In the genomic region with DNA sequence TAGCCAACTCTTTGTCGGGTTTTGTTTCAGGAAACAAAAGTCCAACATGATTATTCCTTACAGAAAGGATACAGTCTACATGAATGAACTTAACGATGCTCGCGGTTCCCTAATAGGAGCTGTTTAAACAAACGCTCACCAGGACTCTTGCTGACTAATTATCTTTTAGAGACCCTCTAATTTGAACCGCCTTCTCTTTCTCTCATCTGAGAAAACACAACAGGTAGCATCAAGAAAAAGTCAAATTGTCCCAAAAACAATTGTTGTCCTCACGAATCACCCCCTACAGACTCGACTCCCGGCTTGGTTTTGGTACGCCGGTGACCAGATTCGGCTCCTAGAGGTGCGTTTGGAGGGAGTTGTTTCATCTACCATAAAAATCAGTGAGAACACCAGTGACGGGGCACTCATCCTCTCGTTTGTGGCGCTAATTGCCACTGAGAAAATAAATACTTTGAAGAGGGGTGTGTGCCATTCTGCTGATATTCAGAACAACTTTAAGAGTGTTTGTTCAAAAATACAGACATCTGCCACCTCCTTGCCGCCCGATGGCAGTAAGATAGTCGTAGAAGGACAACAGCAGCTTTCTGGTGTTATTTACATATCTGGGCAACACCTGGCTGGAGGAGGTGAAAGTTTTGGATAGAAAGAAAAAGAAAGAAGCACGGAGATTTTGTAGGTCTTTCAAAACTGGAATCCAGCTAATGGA, we compare ENCODE assay signal across 1 cellular context.
TF ChIP-seq lines count a peak whose summit lies in the region.

No MANE protein-coding gene starts in this region.

TF ChIP-seq in H1, 55 proteins besides CTCF, POLR2A, EP300 and RAD21 (continued from another document):
- TF ChIP-seq, protein P1, sequence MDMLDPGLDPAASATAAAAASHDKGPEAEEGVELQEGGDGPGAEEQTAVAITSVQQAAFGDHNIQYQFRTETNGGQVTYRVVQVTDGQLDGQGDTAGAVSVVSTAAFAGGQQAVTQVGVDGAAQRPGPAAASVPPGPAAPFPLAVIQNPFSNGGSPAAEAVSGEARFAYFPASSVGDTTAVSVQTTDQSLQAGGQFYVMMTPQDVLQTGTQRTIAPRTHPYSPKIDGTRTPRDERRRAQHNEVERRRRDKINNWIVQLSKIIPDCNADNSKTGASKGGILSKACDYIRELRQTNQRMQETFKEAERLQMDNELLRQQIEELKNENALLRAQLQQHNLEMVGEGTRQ (IDR thresholded peaks at IDR 0.05; ENCODE audit: low read length) = no peak
- no peak for TF ChIP-seq TAF1 (IDR thresholded peaks at IDR 0.05; ENCODE audit: low read depth, low read length)
- TF ChIP-seq ZNF274 (IDR thresholded peaks at IDR 0.05; ENCODE audit: borderline replicate concordance, extremely low read depth, low read length) = no peak
- peak; percentile 91 for TF ChIP-seq RNF2 (IDR thresholded peaks at IDR 0.05; ENCODE audit: borderline replicate concordance, low read depth, low read length, missing control alignments, poor library complexity, severe bottlenecking)
- no peak for TF ChIP-seq YY1 (IDR thresholded peaks at IDR 0.05; ENCODE audit: low read depth, low read length)
- no peak for TF ChIP-seq EGR1 (IDR thresholded peaks at IDR 0.05; ENCODE audit: borderline replicate concordance, low read depth, low read length)
- peak; percentile 68; the same call in 1 of the 2 replicates for TF ChIP-seq SUZ12 (IDR thresholded peaks at IDR 0.05; ENCODE audit: low read length)
- no peak for TF ChIP-seq TEAD4 (IDR thresholded peaks at IDR 0.05; ENCODE audit: low read depth, low read length)
- no peak for TF ChIP-seq BACH1 (IDR thresholded peaks at IDR 0.05; ENCODE audit: low read length)
- TF ChIP-seq BCL11A (IDR thresholded peaks at IDR 0.05; ENCODE audit: low read depth in 2 of 2, low read length in 2 of 2) = no peak
- no peak for TF ChIP-seq GTF2F1 (IDR thresholded peaks at IDR 0.05; ENCODE audit: borderline replicate concordance, low read depth, low read length)
- TF ChIP-seq BRCA1 (IDR thresholded peaks at IDR 0.05; ENCODE audit: low read depth, low read length) = no peak
- peak; percentile 95 for TF ChIP-seq EZH2 (IDR thresholded peaks at IDR 0.05; ENCODE audit: low read depth, low read length, severe bottlenecking)
- TF ChIP-seq SIN3A (conservative IDR thresholded peaks at IDR 0.05 in 1 of 2, IDR thresholded peaks at IDR 0.05 in 1 of 2; ENCODE audit: low read depth in 1 of 2, low read length in 2 of 2) = no peak
- no peak for TF ChIP-seq KDM5A (IDR thresholded peaks at IDR 0.05; ENCODE audit: low read length)
- TF ChIP-seq RFX5 (IDR thresholded peaks at IDR 0.05; ENCODE audit: borderline replicate concordance, low read depth, low read length) = no peak
TF ChIP-seq in H1: peak in this region for 4.
